8 cellular contexts compared by ENCODE assay signal in the genomic region with DNA sequence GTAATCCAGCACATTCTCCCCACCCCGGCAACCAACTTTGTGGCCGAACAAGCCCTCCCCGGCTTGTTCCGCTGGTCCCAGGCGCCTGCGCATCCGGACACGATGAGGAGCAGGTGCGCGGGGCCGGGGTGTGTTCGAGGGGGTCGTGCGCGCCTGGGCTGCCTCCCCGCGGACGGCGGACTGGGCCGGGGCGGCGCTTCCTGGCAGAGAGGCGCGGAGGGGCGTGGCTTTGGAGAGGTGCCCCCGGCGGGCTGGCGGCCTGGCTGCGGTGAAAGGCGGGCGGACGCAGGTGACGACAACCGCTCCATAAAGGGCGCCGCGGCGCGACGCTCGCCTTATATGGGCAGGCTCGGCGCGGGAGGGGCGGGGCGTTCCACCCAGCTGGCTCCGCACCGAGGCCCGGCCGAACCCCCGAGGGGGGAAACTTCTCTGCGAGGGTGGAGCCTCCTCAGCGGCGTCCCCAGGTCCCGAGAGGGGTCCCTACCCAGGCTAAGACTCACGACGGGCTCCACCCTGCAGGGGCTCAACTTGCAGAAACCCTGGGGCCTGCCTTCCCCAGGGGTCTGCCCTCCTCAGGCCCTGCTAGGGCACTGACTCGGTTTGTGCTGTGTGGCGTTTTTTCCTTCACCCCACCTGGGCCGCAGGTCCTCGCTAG. TPM values are rescaled to one million over a fixed set of nuclear protein-coding genes. Genes with fewer than 3 reads are reported as not detected.
DNase-seq lines count a peak whose midpoint lies in the region; ATAC-seq and TF ChIP-seq lines count a peak whose summit lies in the region.

No MANE protein-coding gene starts in this region.

- intact Hi-C loops in CD4-positive, alpha-beta memory T cell (cut with micrococcal nuclease): loop anchor here (1.0 to 2.0 kb wide), 4 partner anchors 15 to 122 kb away; no protein-coding TSS in a partner anchor

- peaks cover 55% of the 10 kb centered on the region for H3K4me1 ChIP-seq in CD4-positive, alpha-beta memory T cell (ENCODE audit: insufficient read depth, low read length)

- peak overlapping the region; percentile 92 to 98 (median 93) for H3K27ac Mint-ChIP-seq in CD4-positive, alpha-beta memory T cell
- H3K27ac Mint-ChIP-seq in nephron progenitor cell: no peak overlapping the region

- H3K4me3 Mint-ChIP-seq in CD4-positive, alpha-beta memory T cell: peak overlapping the region; percentile 53 to 85 (median 82)
- peak overlapping the region; percentile 54 for H3K4me3 Mint-ChIP-seq in nephron progenitor cell

- H3K27me3 ChIP-seq in CD4-positive, alpha-beta memory T cell (ENCODE audit: insufficient read depth, low read length): no peaks in the 10 kb centered on the region

- peak; percentile 44 for ATAC-seq in GM21381 (IDR thresholded peaks at IDR 0.05; ENCODE audit: unreplicated experiment)
- peak; percentile 84 for ATAC-seq in stimulated activated naive CD8-positive, alpha-beta T cell treated with anti-CD3 and anti-CD28 coated beads, Interleukin-15, Interleukin-2, amounts not matched to agents 100 U/mL and 50 U/mL, for 24 hours

- POLR2A ChIA-PET in CD4-positive, alpha-beta memory T cell (lab: Charles Lee; ENCODE audit: partially characterized antibody): interaction anchor here (0.7 to 7.0 kb wide), 24 partner anchors 8 to 165 kb away, joined by 3 to 94 read pairs (median 4); a partner anchor contains a TSS
- POLR2A ChIA-PET in RWPE1 (lab: Yijun Ruan, JAX; ENCODE audit: low non-redundant PET): no interaction called here

- peak overlapping the region; percentile 57 to 78 for H3K4me3 ChIP-seq in CD4-positive, alpha-beta memory T cell (ENCODE audit: low read length in 2 of 2)

- CTCF ChIA-PET in CD4-positive, alpha-beta memory T cell (lab: Charles Lee; ENCODE audit: partially characterized antibody): interaction anchor here (0.8 to 3.2 kb wide), 7 partner anchors 9 to 153 kb away, joined by 3 to 12 read pairs (median 4); no protein-coding TSS in a partner anchor
- CTCF ChIA-PET in RWPE1 (lab: Yijun Ruan, JAX): interaction anchor here (0.9 kb wide), 1 partner anchor 15 kb away, joined by 4 read pairs; no protein-coding TSS in a partner anchor

- no peaks in the 10 kb centered on the region for H3K27me3 Mint-ChIP-seq in CD4-positive, alpha-beta memory T cell
- H3K27me3 Mint-ChIP-seq in nephron progenitor cell (ENCODE audit: low read depth, poor library complexity): no peaks in the 10 kb centered on the region

- H3K9me3 ChIP-seq in CD4-positive, alpha-beta memory T cell (ENCODE audit: control insufficient read depth in 1 of 2, low read length in 2 of 2): no peaks in the 10 kb centered on the region

- no peak for TF ChIP-seq CTCF in RWPE1 (conservative IDR thresholded peaks at IDR 0.05; ENCODE audit: low read depth)
- TF ChIP-seq CTCF in nephron progenitor cell (IDR thresholded peaks at IDR 0.05): no peak

- peak overlapping the region; percentile 88 for H3K27ac ChIP-seq in CD4-positive, alpha-beta memory T cell (ENCODE audit: low read depth, low read length)
- H3K27ac ChIP-seq in RWPE1: peak overlapping the region; percentile 30

- no peaks in the 10 kb centered on the region for H3K9me3 Mint-ChIP-seq in CD4-positive, alpha-beta memory T cell
- H3K9me3 Mint-ChIP-seq in nephron progenitor cell: no peaks in the 10 kb centered on the region

- peaks cover 29 to 48% (median 44%) of the 10 kb centered on the region in 4 donors for H3K4me1 Mint-ChIP-seq in CD4-positive, alpha-beta memory T cell
- H3K4me1 Mint-ChIP-seq in nephron progenitor cell: peaks cover 37% of the 10 kb centered on the region

- no peaks in the 10 kb centered on the region for H3K36me3 Mint-ChIP-seq in CD4-positive, alpha-beta memory T cell
- H3K36me3 Mint-ChIP-seq in nephron progenitor cell (ENCODE audit: low read depth): no peaks in the 10 kb centered on the region

- DNase-seq in CD4-positive, alpha-beta memory T cell: peak; percentile 93 to 95 (median 94)
- DNase-seq in KG1 (lab: John Stamatoyannopoulos, UW): peak; percentile 85
- peak; percentile 69 for DNase-seq in RWPE1 (ENCODE audit: low spot score)
- peak; percentile 98 for DNase-seq in activated effector memory CD4-positive, alpha-beta T cell treated with anti-CD3 and anti-CD28 coated beads, Interleukin-2, amount 50 U/mL, for 16 hours
- DNase-seq in fibroblast of the conjunctiva (ENCODE audit: low read depth): peak; percentile 53
- peak; percentile 96 for DNase-seq in nephron progenitor cell
- peak; percentile 99 for DNase-seq in stimulated activated naive CD8-positive, alpha-beta T cell treated with anti-CD3 and anti-CD28 coated beads, Interleukin-15, Interleukin-2, amounts not matched to agents 100 U/mL and 50 U/mL, for 24 hours

- no peaks in the 10 kb centered on the region for H3K36me3 ChIP-seq in CD4-positive, alpha-beta memory T cell (ENCODE audit: insufficient read depth, low read length)

RNA-seq across cellular contexts. Expression of a gene that starts 26.4 kb away (rescaled TPM):
- total RNA-seq in CD4-positive, alpha-beta memory T cell: 10 to 100 TPM; 33.5 to 34.5 TPM
- polyA plus RNA-seq in CD4-positive, alpha-beta memory T cell: 100 to 1,000 TPM; 103 to 148 TPM

RNA-seq across cellular contexts. Expression of a gene that starts 51.8 kb away (rescaled TPM):
- 1 to 10 TPM; 7.3 to 8.5 TPM for total RNA-seq in CD4-positive, alpha-beta memory T cell
- 1 to 10 TPM in 1 of 2 donors, not detected in 1; 2.7 TPM for polyA plus RNA-seq in CD4-positive, alpha-beta memory T cell

Comparison
In these comparisons a context has a peak if more than half of its experiments do, and no peak if none do; other contexts are left out.
1. Peak in every context shown above with its lines: DNase-seq, ATAC-seq, H3K4me3 ChIP-seq and H3K27ac ChIP-seq.